ENCODE assay signal across 1 cellular context in genomic region chr19:13441810-13442512, GRCh38.
A peak's percentile ranks its signal among the peaks of the same experiment; 100 is the strongest.
TF ChIP-seq lines count a peak whose summit lies in the region.

No MANE protein-coding gene starts in this region.

TF ChIP-seq in WTC11, 78 proteins besides CTCF, POLR2A, EP300 and RAD21 (continued from another document and continues in another):
- TF ChIP-seq ATF2 (CRISPR knock-in tag; IDR thresholded peaks at IDR 0.05; ENCODE audit: borderline replicate concordance, low read depth) (no peak), FOXJ3 (CRISPR knock-in tag; IDR thresholded peaks at IDR 0.05; ENCODE audit: borderline replicate concordance) (no peak), CBFB (CRISPR knock-in tag; IDR thresholded peaks at IDR 0.05; ENCODE audit: low read depth) (no peak), TEAD4 (CRISPR knock-in tag; IDR thresholded peaks at IDR 0.05) (peak; percentile 84; the same call in 1 of the 2 replicates), ZNF232 (CRISPR knock-in tag; IDR thresholded peaks at IDR 0.05) (peak; percentile 95), ZNF281 (CRISPR knock-in tag; IDR thresholded peaks at IDR 0.05) (peak; percentile 39; the same call in 1 of the 2 replicates), ZMAT4 (CRISPR knock-in tag; IDR thresholded peaks at IDR 0.05) (no peak), RORB (CRISPR knock-in tag; IDR thresholded peaks at IDR 0.05) (no peak), ZBTB21 (CRISPR knock-in tag; IDR thresholded peaks at IDR 0.05; ENCODE audit: borderline replicate concordance) (no peak), ZNF219 (CRISPR knock-in tag; IDR thresholded peaks at IDR 0.05; ENCODE audit: borderline replicate concordance) (no peak), GABPB1 (CRISPR knock-in tag; IDR thresholded peaks at IDR 0.05) (no peak), CDX4 (CRISPR knock-in tag; IDR thresholded peaks at IDR 0.05; ENCODE audit: borderline replicate concordance) (no peak), ZSCAN18 (CRISPR knock-in tag; IDR thresholded peaks at IDR 0.05) (no peak), TCF7 (CRISPR knock-in tag; IDR thresholded peaks at IDR 0.05; ENCODE audit: low read depth) (0 out of 2 replicates have a peak, but pooled peaks have one; percentile 68), FOXP1 (CRISPR knock-in tag; IDR thresholded peaks at IDR 0.05; ENCODE audit: borderline replicate concordance) (0 out of 2 replicates have a peak, but pooled peaks have one; percentile 51), NR3C1 (CRISPR knock-in tag; conservative IDR thresholded peaks at IDR 0.05; ENCODE audit: low read depth) (no peak), EMX1 (CRISPR knock-in tag; IDR thresholded peaks at IDR 0.05) (no peak), KAT7 (CRISPR knock-in tag; IDR thresholded peaks at IDR 0.05; ENCODE audit: borderline replicate concordance) (0 out of 2 replicates have a peak, but pooled peaks have one; percentile 39), ZNF263 (CRISPR knock-in tag; IDR thresholded peaks at IDR 0.05; ENCODE audit: low read depth) (0 out of 2 replicates have a peak, but pooled peaks have one; percentile 10), JUN (CRISPR knock-in tag; IDR thresholded peaks at IDR 0.05) (peak; percentile 90; the same call in 1 of the 2 replicates), JAZF1 (CRISPR knock-in tag; IDR thresholded peaks at IDR 0.05) (no peak), HMGA2 (CRISPR knock-in tag; IDR thresholded peaks at IDR 0.05) (no peak), IRF2 (CRISPR knock-in tag; IDR thresholded peaks at IDR 0.05; ENCODE audit: borderline replicate concordance, low read depth) (no peak), E2F1 (CRISPR knock-in tag; IDR thresholded peaks at IDR 0.05) (0 out of 2 replicates have a peak, but pooled peaks have one; percentile 25), SMAD4 (CRISPR knock-in tag; IDR thresholded peaks at IDR 0.05) (0 out of 2 replicates have a peak, but pooled peaks have one; percentile 75), ZNF423 (CRISPR knock-in tag; IDR thresholded peaks at IDR 0.05) (no peak), ATF6 (CRISPR knock-in tag; IDR thresholded peaks at IDR 0.05) (no peak), ZNF121 (CRISPR knock-in tag; IDR thresholded peaks at IDR 0.05) (no peak), STAT6 (CRISPR knock-in tag; conservative IDR thresholded peaks at IDR 0.05; ENCODE audit: low read depth) (no peak), ZNF416 (CRISPR knock-in tag; IDR thresholded peaks at IDR 0.05) (no peak), TEAD1 (CRISPR knock-in tag; IDR thresholded peaks at IDR 0.05) (peak; percentile 88), NFE2L1 (CRISPR knock-in tag; IDR thresholded peaks at IDR 0.05) (peak; percentile 79), ATF3 (CRISPR knock-in tag; conservative IDR thresholded peaks at IDR 0.05) (no peak), SMAD3 (CRISPR knock-in tag; IDR thresholded peaks at IDR 0.05; ENCODE audit: borderline replicate concordance) (peak; percentile 90), PREB (CRISPR knock-in tag; IDR thresholded peaks at IDR 0.05; ENCODE audit: borderline replicate concordance) (no peak), ZNF671 (CRISPR knock-in tag; IDR thresholded peaks at IDR 0.05) (no peak), MAX (CRISPR knock-in tag; IDR thresholded peaks at IDR 0.05) (peak; percentile 64; the same call in 1 of the 2 replicates), SP1 (CRISPR knock-in tag; conservative IDR thresholded peaks at IDR 0.05) (0 out of 2 replicates have a peak, but pooled peaks have one; percentile 32), ZNF317 (CRISPR knock-in tag; IDR thresholded peaks at IDR 0.05; ENCODE audit: borderline replicate concordance, low read depth) (no peak), ERG (CRISPR knock-in tag; IDR thresholded peaks at IDR 0.05) (0 out of 2 replicates have a peak, but pooled peaks have one; percentile 52), PRRX2 (CRISPR knock-in tag; IDR thresholded peaks at IDR 0.05) (no peak), USF2 (CRISPR knock-in tag; IDR thresholded peaks at IDR 0.05) (no peak)
